16 cellular contexts compared by ENCODE assay signal in the genomic region with DNA sequence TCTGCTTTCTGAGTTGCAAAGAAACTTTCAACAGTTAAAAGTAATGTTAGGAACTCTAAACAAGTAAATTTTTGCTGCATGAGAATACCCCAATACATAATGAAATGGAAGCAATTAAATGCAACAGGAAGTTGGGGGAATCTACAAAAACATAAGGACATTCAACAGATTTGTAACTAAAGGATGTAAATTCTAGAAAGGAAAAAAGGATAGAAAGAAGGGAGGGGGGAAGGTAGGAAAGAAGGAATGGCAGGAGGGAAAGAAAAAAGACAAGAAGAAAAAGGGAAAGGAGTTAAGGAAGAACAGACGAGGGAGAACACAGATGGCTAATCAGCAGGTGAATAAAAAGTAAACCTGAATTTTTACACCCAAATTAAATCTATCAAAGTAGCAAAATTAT.
"Had no signal": no experiment of that assay in that cellular context is flagged by ENCODE, and none has a peak within 500 bp of the region (broad histone marks: within the 10 kb centered on the region; RNA-seq: fewer than 3 reads in every experiment).

No MANE protein-coding gene starts in this region.

- H3K4me1 ChIP-seq: parathyroid adenoma had no signal

- FAIRE-seq: frontal cortex, kidney had no signal

- ATAC-seq: activated CD4-positive, alpha-beta T cell treated with anti-CD3 and anti-CD28 coated beads for 36 hours had no signal

- H3K9ac ChIP-seq: parathyroid adenoma had no signal

- DNase-seq: activated CD4-positive, alpha-beta memory T cell treated with anti-CD3 and anti-CD28 coated beads, Interleukin-2, amount 10 ng/mL, durations not matched to agents 7 days and 5 days; activated CD4-positive, alpha-beta T cell treated with anti-CD3 and anti-CD28 coated beads for 36 hours; activated naive CD4-positive, alpha-beta T cell treated with anti-CD3 and anti-CD28 coated beads for 36 hours; effector CD8-positive, alpha-beta T cell; kidney; left ventricle myocardium inferior; stimulated activated CD4-positive, alpha-beta T cell treated with anti-CD3 and anti-CD28 coated beads, Interleukin-15, amount 100 ng/mL, for 24 hours; stimulated activated CD4-positive, alpha-beta T cell treated with anti-CD3 and anti-CD28 coated beads, Interleukin-4, amount 100 ng/mL, for 24 hours; T-helper 9 cell; tibial artery had no signal

- H3K36me3 ChIP-seq: left ventricle myocardium inferior, tibial artery had no signal

- H3K27ac ChIP-seq: coronary artery, left ventricle myocardium inferior, parathyroid adenoma, tibial artery, VCaP had no signal

- H3K36me3 Mint-ChIP-seq: memory B cell had no signal

- H3K4me1 Mint-ChIP-seq: activated T-helper 17 cell treated with anti-CD3 and anti-CD28 coated beads, Interleukin-2, amount 50 U/mL, for 72 hours had no signal

- H3K27ac Mint-ChIP-seq: activated CD4-positive, alpha-beta memory T cell treated with anti-CD3 and anti-CD28 coated beads, Interleukin-2, amount 10 ng/mL, durations not matched to agents 7 days and 5 days; activated CD4-positive, alpha-beta T cell treated with anti-CD3 and anti-CD28 coated beads for 36 hours; activated naive CD4-positive, alpha-beta T cell treated with anti-CD3 and anti-CD28 coated beads for 36 hours; activated T-helper 17 cell treated with anti-CD3 and anti-CD28 coated beads, Interleukin-2, amount 50 U/mL, for 72 hours; memory B cell had no signal

- H3K9me3 Mint-ChIP-seq: activated CD4-positive, alpha-beta memory T cell treated with anti-CD3 and anti-CD28 coated beads, Interleukin-2, amount 10 ng/mL, durations not matched to agents 7 days and 5 days; activated naive CD4-positive, alpha-beta T cell treated with anti-CD3 and anti-CD28 coated beads for 36 hours; activated T-helper 17 cell treated with anti-CD3 and anti-CD28 coated beads, Interleukin-2, amount 50 U/mL, for 72 hours; memory B cell had no signal

- H3K79me2 ChIP-seq: parathyroid adenoma had no signal

- H2AFZ ChIP-seq: parathyroid adenoma had no signal
